In the genomic region with DNA sequence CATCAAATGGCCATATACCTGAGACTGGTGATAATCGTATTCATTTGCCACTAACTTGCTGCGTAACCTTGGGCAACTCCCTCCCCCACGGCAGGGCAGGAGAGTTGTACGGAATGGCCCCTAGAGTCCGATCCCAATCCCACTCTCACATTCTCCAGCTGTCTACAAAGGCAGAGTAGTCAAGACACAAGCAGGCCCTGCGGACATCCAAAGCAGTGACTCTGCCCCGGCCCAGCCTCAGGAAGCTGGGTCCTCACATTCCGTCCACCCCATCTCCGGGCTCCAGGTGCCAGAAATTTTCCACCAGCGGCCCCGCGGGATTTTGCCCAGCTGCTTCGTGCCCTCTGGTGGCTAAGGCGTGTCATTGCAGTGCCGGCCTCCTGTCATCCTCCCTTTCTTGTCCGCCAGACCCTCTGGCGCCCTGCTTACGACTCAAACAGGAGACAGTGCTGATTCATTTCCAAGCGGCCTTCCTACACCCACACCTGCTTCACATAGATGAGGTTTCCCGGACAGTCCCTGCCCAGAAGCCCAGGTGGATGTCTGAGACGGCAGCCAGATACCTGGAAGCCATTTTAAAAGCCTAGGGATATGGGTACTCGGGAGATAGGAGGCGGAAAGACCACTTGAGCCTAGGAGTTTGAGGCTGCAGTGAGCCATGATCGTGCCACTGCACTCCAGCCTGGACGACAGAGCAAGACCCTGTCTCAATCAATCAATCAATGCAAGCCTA, we compare ENCODE assay signal across 8 cellular contexts. TPM values are rescaled to one million over a fixed set of nuclear protein-coding genes. Genes with fewer than 3 reads are reported as not detected.
A peak's percentile ranks its signal among the peaks of the same experiment; 100 is the strongest.
DNase-seq lines count a peak whose midpoint lies in the region; ATAC-seq, FAIRE-seq and TF ChIP-seq lines count a peak whose summit lies in the region.

No MANE protein-coding gene starts in this region.

- H3K4me1 Mint-ChIP-seq in GM23338: peaks cover 36% of the 10 kb centered on the region
- H3K4me1 Mint-ChIP-seq in central memory CD8-positive, alpha-beta T cell: peaks cover 28% of the 10 kb centered on the region

- peak; percentile 99 for TF ChIP-seq RAD21 in A549 (conservative IDR thresholded peaks at IDR 0.05 in 1 of 2, IDR thresholded peaks at IDR 0.05 in 1 of 2)

- H3K79me2 ChIP-seq in GM23338 (replicated peaks; ENCODE audit: insufficient read depth): no peaks in the 10 kb centered on the region

- FAIRE-seq in A549 (lab: Jason Lieb, UNC) (no peak), kidney (lab: Jason Lieb, UNC) (no peak)

- 9% methylated on average over 22 of the region's 25 CpGs for WGBS in A549 (ENCODE audit: missing lambda C conversion rate)

- H3K9ac ChIP-seq in kidney (ENCODE audit: low read length in 2 of 2): peak overlapping the region in 1 of 2 donors; percentile 82

- peak overlapping the region; percentile 57 for H3K4me3 Mint-ChIP-seq in GM23338
- peak overlapping the region; percentile 57 for H3K4me3 Mint-ChIP-seq in central memory CD8-positive, alpha-beta T cell

- CTCF ChIA-PET in A549 (lab: Yijun Ruan, JAX): interaction anchor here (0.6 to 7.5 kb wide), 38 partner anchors 9 to 218 kb away, joined by 3 to 471 read pairs (median 6); partner anchors contain the start of genes CHTOP, NPR1, S100A1 and S100A13

- no peaks in the 10 kb centered on the region for H3K36me3 Mint-ChIP-seq in GM23338 (ENCODE audit: low read depth)
- peaks cover 3% of the 10 kb centered on the region for H3K36me3 Mint-ChIP-seq in central memory CD8-positive, alpha-beta T cell (ENCODE audit: insufficient read depth)

- ATAC-seq in A549 (peak; percentile 32 to 55), GM23338 (peak; percentile 75), GM18517 (IDR thresholded peaks at IDR 0.05; ENCODE audit: unreplicated experiment) (no peak)
- no peak for ATAC-seq in central memory CD8-positive, alpha-beta T cell (replicated peaks; ENCODE audit: extremely low read depth, poor library complexity, severe bottlenecking)

- TF ChIP-seq CTCF in A549 (IDR thresholded peaks at IDR 0.05) (peak; percentile 96), GM23338 (conservative IDR thresholded peaks at IDR 0.05; ENCODE audit: low read depth in 2 of 2) (peak; percentile 92), kidney (IDR thresholded peaks at IDR 0.05; ENCODE audit: borderline replicate concordance, extremely low read depth, insufficient read depth) (peak; percentile 99)

- intact Hi-C loops in kidney (cut with DNase I): loop anchor here (5.0 kb wide), 1 partner anchor 56 kb away; no protein-coding TSS in a partner anchor

- H3K4me2 ChIP-seq in A549: peak overlapping the region; percentile 80
- peak overlapping the region; percentile 74 for H3K4me2 ChIP-seq in GM23338

- peak overlapping the region; percentile 80; the same call in 1 of the 2 replicates for H3K27ac Mint-ChIP-seq in GM23338
- peak overlapping the region; percentile 64 for H3K27ac Mint-ChIP-seq in central memory CD8-positive, alpha-beta T cell (ENCODE audit: low read depth)

- no peaks in the 10 kb centered on the region for H4K20me1 ChIP-seq in GM23338 (replicated peaks; ENCODE audit: insufficient read depth)

- H3K9me3 ChIP-seq in A549 (no peaks in the 10 kb centered on the region), kidney (ENCODE audit: control insufficient read depth in 1 of 2, low read length in 2 of 2) (no peaks in the 10 kb centered on the region)

- TF ChIP-seq EP300 in A549 (IDR thresholded peaks at IDR 0.05): no peak

- H3F3A ChIP-seq in GM23338 (replicated peaks; ENCODE audit: low read depth): peaks cover 6% of the 10 kb centered on the region; the same call in 1 of the 2 replicates

- POLR2A ChIA-PET in A549 (lab: Yijun Ruan, JAX): interaction anchor here (0.5 to 2.4 kb wide), 9 partner anchors 20 to 159 kb away, joined by 3 to 102 read pairs (median 4); partner anchors contain the start of genes CHTOP, INTS3, S100A13 and S100A4

- H2AFZ ChIP-seq in GM23338: peak overlapping the region; percentile 97

- peaks cover 14% of the 10 kb centered on the region for H3K27me3 Mint-ChIP-seq in GM23338 (ENCODE audit: insufficient read depth, low read depth, poor library complexity)
- peaks cover 20% of the 10 kb centered on the region for H3K27me3 Mint-ChIP-seq in central memory CD8-positive, alpha-beta T cell

- no peaks in the 10 kb centered on the region for H3K36me3 ChIP-seq in GM23338 (ENCODE audit: insufficient read depth)
- H3K36me3 ChIP-seq in kidney (ENCODE audit: control insufficient read depth in 1 of 2, insufficient read depth in 2 of 2, low read length in 2 of 2): no peaks in the 10 kb centered on the region

- peaks cover 1% of the 10 kb centered on the region; the same call in 1 of the 3 replicates for H3K9me3 Mint-ChIP-seq in GM23338
- H3K9me3 Mint-ChIP-seq in central memory CD8-positive, alpha-beta T cell: no peaks in the 10 kb centered on the region

- peak overlapping the region; percentile 24; the same call in 2 of the 3 replicates for H3K4me3 ChIP-seq in A549
- H3K4me3 ChIP-seq in GM23338: peak overlapping the region; percentile 34; the same call in 1 of the 2 replicates
- peak overlapping the region; percentile 12 to 56 for H3K4me3 ChIP-seq in kidney (ENCODE audit: low read length in 2 of 2)

- DNase-seq in A549 (ENCODE audit: low read depth in 1 of 2, low spot score in 1 of 2): peak; percentile 93
- DNase-seq in GM23338 (ENCODE audit: low spot score): peak; percentile 97
- peak; percentile 85 for DNase-seq in NCI-H226
- peak; percentile 57 for DNase-seq in activated CD4-positive, CD25-positive, alpha-beta regulatory T cell treated with anti-CD3 and anti-CD28 coated beads, Interleukin-2, amount 50 U/mL, for 16 hours (ENCODE audit: low read depth, low spot score)
- DNase-seq in central memory CD8-positive, alpha-beta T cell (ENCODE audit: low spot score in 2 of 2): peak; percentile 63 to 71
- peak; percentile 94 for DNase-seq in kidney
- peak; percentile 79 to 94 (median 80) for DNase-seq in stimulated activated CD4-positive, alpha-beta T cell treated with anti-CD3 and anti-CD28 coated beads, Interleukin-12 subunit alpha, Interleukin-12 subunit beta, amount 100 ng/mL, for 48 hours (ENCODE audit: low read depth in 2 of 3, low spot score in 1 of 3)

- TF ChIP-seq POLR2A in A549 (IDR thresholded peaks at IDR 0.05; ENCODE audit: low read length): no peak

- peaks cover 59% of the 10 kb centered on the region for H3K4me1 ChIP-seq in A549
- peaks cover 18% of the 10 kb centered on the region for H3K4me1 ChIP-seq in GM23338 (ENCODE audit: insufficient read depth)
- peaks cover 19 to 24% of the 10 kb centered on the region in 2 donors for H3K4me1 ChIP-seq in kidney (ENCODE audit: control insufficient read depth in 1 of 2, insufficient read depth in 1 of 2, low read depth in 1 of 2, low read length in 2 of 2)

- H3K27me3 ChIP-seq in GM23338 (ENCODE audit: insufficient read depth): no peaks in the 10 kb centered on the region

- H3K9me2 ChIP-seq in GM23338 (ENCODE audit: insufficient read depth): no peaks in the 10 kb centered on the region

- peak overlapping the region; percentile 97 to 100 for H3K27ac ChIP-seq in A549
- H3K27ac ChIP-seq in GM23338 (ENCODE audit: low read depth): peak overlapping the region; percentile 70; the same call in 1 of the 2 replicates
- peak overlapping the region; percentile 71 to 74 for H3K27ac ChIP-seq in kidney (ENCODE audit: low read depth in 2 of 2, low read length in 2 of 2)

RNA-seq across cellular contexts. Expression of gene S100A2, which starts 2.9 kb away (rescaled TPM):
- polyA plus RNA-seq in A549 (2011; rRNA removed) (5.1 and 6.0 TPM in 2 replicates), A549 (2017; fragmentation: RNase III; extraction: RNeasy Plus Mini Kit Qiagen cat#74134 plus additional on column Dnase treatment) (13.4 to 19.5 TPM (median 15.9 TPM) in 3 replicates), GM23338 (2016; fragmentation: Nextera tagmentation; extraction: Ambion mirVana) (0.89 and 1.1 TPM in 2 replicates), kidney (ENCODE audit: insufficient read depth, low read depth, low replicate concordance) (416 TPM)
- polyA plus RNA-seq in A549 (2012; cell fraction: cytosol; rRNA removed): 7.8 and 10.9 TPM in 2 replicates
- 5.6 and 8.3 TPM in 2 replicates for polyA plus RNA-seq in A549 (2012; cell fraction: nucleus; rRNA removed)
- 1.5 and 2.8 TPM in 2 replicates for polyA minus RNA-seq in A549 (2011; rRNA and poly(A)+ RNA removed)
- 0.66 TPM in 1 of 2 replicates, not detected in the other for total RNA-seq in GM23338 (2014; rRNA removed; shearing (Covaris generic))
- total RNA-seq in kidney: 152 TPM

RNA-seq across cellular contexts. Expression of gene S100A3, which starts 19.5 kb away (rescaled TPM):
- 25.0 and 25.4 TPM in 2 replicates for polyA plus RNA-seq in A549 (2011; rRNA removed)
- 73.2 and 85.8 TPM in 2 replicates for polyA plus RNA-seq in A549 (2012; cell fraction: cytosol; rRNA removed)
- 64.8 and 72.8 TPM in 2 replicates for polyA plus RNA-seq in A549 (2012; cell fraction: nucleus; rRNA removed)
- polyA plus RNA-seq in A549 (2017; fragmentation: RNase III; extraction: RNeasy Plus Mini Kit Qiagen cat#74134 plus additional on column Dnase treatment): 71.1 to 88.9 TPM (median 74.0 TPM) in 3 replicates
- polyA minus RNA-seq in A549 (2011; rRNA and poly(A)+ RNA removed): 16.9 and 18.6 TPM in 2 replicates
- not detected in 2 replicates for total RNA-seq in GM23338 (2014; rRNA removed; shearing (Covaris generic))
- not detected in 2 replicates for polyA plus RNA-seq in GM23338 (2016; fragmentation: Nextera tagmentation; extraction: Ambion mirVana)
- total RNA-seq in kidney: 8.4 TPM
- polyA plus RNA-seq in kidney (ENCODE audit: insufficient read depth, low read depth, low replicate concordance): 2.5 TPM

RNA-seq across cellular contexts. Expression of gene S100A4, which starts 22.9 kb away (rescaled TPM):
- polyA plus RNA-seq in A549 (2011; rRNA removed) (590 and 814 TPM in 2 replicates), A549 (2017; fragmentation: RNase III; extraction: RNeasy Plus Mini Kit Qiagen cat#74134 plus additional on column Dnase treatment) (2,180 to 3,189 TPM (median 2,584 TPM) in 3 replicates), GM23338 (2016; fragmentation: Nextera tagmentation; extraction: Ambion mirVana) (34.6 and 36.0 TPM in 2 replicates), kidney (ENCODE audit: insufficient read depth, low read depth, low replicate concordance) (204 TPM)
- 813 and 885 TPM in 2 replicates for polyA plus RNA-seq in A549 (2012; cell fraction: cytosol; rRNA removed)
- polyA plus RNA-seq in A549 (2012; cell fraction: nucleus; rRNA removed): 347 and 601 TPM in 2 replicates
- polyA minus RNA-seq in A549 (2011; rRNA and poly(A)+ RNA removed): 170 and 175 TPM in 2 replicates
- total RNA-seq in GM23338 (2014; rRNA removed; shearing (Covaris generic)): 8.2 and 14.2 TPM in 2 replicates
- 141 TPM for total RNA-seq in kidney

RNA-seq across cellular contexts. Expression of gene S100A5, which starts 27.8 kb away (rescaled TPM):
- polyA plus RNA-seq in A549 (2011; rRNA removed): 0.48 and 0.68 TPM in 2 replicates
- polyA plus RNA-seq in A549 (2012; cell fraction: cytosol; rRNA removed): 0.52 and 1.1 TPM in 2 replicates
- polyA plus RNA-seq in A549 (2012; cell fraction: nucleus; rRNA removed): 0.92 and 1.3 TPM in 2 replicates
- 0.17 to 0.57 TPM (median 0.45 TPM) in 3 replicates for polyA plus RNA-seq in A549 (2017; fragmentation: RNase III; extraction: RNeasy Plus Mini Kit Qiagen cat#74134 plus additional on column Dnase treatment)
- not detected in 2 replicates for polyA minus RNA-seq in A549 (2011; rRNA and poly(A)+ RNA removed)
- not detected in 2 replicates for total RNA-seq in GM23338 (2014; rRNA removed; shearing (Covaris generic))
- polyA plus RNA-seq in GM23338 (2016; fragmentation: Nextera tagmentation; extraction: Ambion mirVana): 0.47 TPM in 1 of 2 replicates, not detected in the other
- total RNA-seq in kidney: 0.91 TPM
- 1.9 TPM for polyA plus RNA-seq in kidney (ENCODE audit: insufficient read depth, low read depth, low replicate concordance)

RNA-seq across cellular contexts. Expression of gene S100A6, which starts 32.7 kb away (rescaled TPM):
- 898 and 1,226 TPM in 2 replicates for polyA plus RNA-seq in A549 (2011; rRNA removed)
- polyA plus RNA-seq in A549 (2012; cell fraction: cytosol; rRNA removed): 1,879 and 1,929 TPM in 2 replicates
- polyA plus RNA-seq in A549 (2012; cell fraction: nucleus; rRNA removed): 562 and 1,121 TPM in 2 replicates
- 2,810 to 4,567 TPM (median 3,552 TPM) in 3 replicates for polyA plus RNA-seq in A549 (2017; fragmentation: RNase III; extraction: RNeasy Plus Mini Kit Qiagen cat#74134 plus additional on column Dnase treatment)
- 472 and 476 TPM in 2 replicates for polyA minus RNA-seq in A549 (2011; rRNA and poly(A)+ RNA removed)
- total RNA-seq in GM23338 (2014; rRNA removed; shearing (Covaris generic)): 7.3 and 9.4 TPM in 2 replicates
- 77.5 and 98.0 TPM in 2 replicates for polyA plus RNA-seq in GM23338 (2016; fragmentation: Nextera tagmentation; extraction: Ambion mirVana)
- 1,542 TPM for total RNA-seq in kidney
- 1,580 TPM for polyA plus RNA-seq in kidney (ENCODE audit: insufficient read depth, low read depth, low replicate concordance)

Comparison
In these comparisons a context has a peak if more than half of its experiments do, and no peak if none do; other contexts are left out.
1. ATAC-seq: peak in A549 (2 of 2) and GM23338 (single experiment); none in central memory CD8-positive, alpha-beta T cell (single experiment) and GM18517 (single experiment).
2. RNA of gene S100A2, which starts 2.9 kb away (polyA plus RNA-seq): 416 TPM in kidney (single experiment); 5.1 to 19.5 TPM in A549 and 0.89 to 1.1 TPM in GM23338; every median in the first group is over 10 times any median in the second.
3. Peak in every context shown above with its lines, with median percentiles within 50 percentile points of each other: DNase-seq, H3K27ac ChIP-seq, H3K4me3 ChIP-seq and CTCF ChIP-seq.